Comparison of ENCODE assay signal across 8 cellular contexts in genomic region chr5:37111426-37112382, GRCh38.
A peak's percentile ranks its signal among the peaks of the same experiment; 100 is the strongest.
DNase-seq lines count a peak whose midpoint lies in the region; ATAC-seq lines count a peak whose summit lies in the region.

No MANE protein-coding gene starts in this region.

- peak; percentile 85 for ATAC-seq in HG02981 (IDR thresholded peaks at IDR 0.05; ENCODE audit: unreplicated experiment)

- DNase-seq in stimulated activated CD4-positive, alpha-beta T cell treated with anti-CD3 and anti-CD28 coated beads, Interleukin-4, amount 100 ng/mL, for 24 hours, result peak; percentile 28
- DNase-seq in stimulated activated CD4-positive, alpha-beta T cell treated with anti-CD3 and anti-CD28 coated beads, Interleukin-4, amount 100 ng/mL, for 1 hour, result no peak
- DNase-seq in SKM-1 (lab: John Stamatoyannopoulos, UW; ENCODE audit: unreplicated experiment) (peak; percentile 19), T-helper 9 cell (no peak), NCI-H2196 treated with DMSO at 0.1 percent for 48 hours (lab: John Stamatoyannopoulos, UW; ENCODE audit: unreplicated experiment) (no peak), H7 (no peak), ecto neural progenitor cell (ENCODE audit: low spot score) (no peak)

- no peaks in the 10 kb centered on the region for H3K36me3 ChIP-seq in H7 (replicated peaks; ENCODE audit: control insufficient read depth, insufficient read depth, low read length)

- H3K4me3 ChIP-seq in H7 (ENCODE audit: insufficient read depth, low read depth, low read length), result no peak overlapping the region

- no peaks in the 10 kb centered on the region for H3K27me3 ChIP-seq in H7 (ENCODE audit: control insufficient read depth, insufficient read depth, low read length)

Comparison
In these comparisons a context has a peak if more than half of its experiments do, and no peak if none do; other contexts are left out.
1. DNase-seq: peak in stimulated activated CD4-positive, alpha-beta T cell treated with anti-CD3 and anti-CD28 coated beads, Interleukin-4, amount 100 ng/mL, for 24 hours (single experiment) and SKM-1 (single experiment); none in stimulated activated CD4-positive, alpha-beta T cell treated with anti-CD3 and anti-CD28 coated beads, Interleukin-4, amount 100 ng/mL, for 1 hour (single experiment), T-helper 9 cell (single experiment), NCI-H2196 treated with DMSO at 0.1 percent for 48 hours (single experiment), H7 (single experiment) and ecto neural progenitor cell (single experiment).